8 cellular contexts compared by ENCODE assay signal in the genomic region with DNA sequence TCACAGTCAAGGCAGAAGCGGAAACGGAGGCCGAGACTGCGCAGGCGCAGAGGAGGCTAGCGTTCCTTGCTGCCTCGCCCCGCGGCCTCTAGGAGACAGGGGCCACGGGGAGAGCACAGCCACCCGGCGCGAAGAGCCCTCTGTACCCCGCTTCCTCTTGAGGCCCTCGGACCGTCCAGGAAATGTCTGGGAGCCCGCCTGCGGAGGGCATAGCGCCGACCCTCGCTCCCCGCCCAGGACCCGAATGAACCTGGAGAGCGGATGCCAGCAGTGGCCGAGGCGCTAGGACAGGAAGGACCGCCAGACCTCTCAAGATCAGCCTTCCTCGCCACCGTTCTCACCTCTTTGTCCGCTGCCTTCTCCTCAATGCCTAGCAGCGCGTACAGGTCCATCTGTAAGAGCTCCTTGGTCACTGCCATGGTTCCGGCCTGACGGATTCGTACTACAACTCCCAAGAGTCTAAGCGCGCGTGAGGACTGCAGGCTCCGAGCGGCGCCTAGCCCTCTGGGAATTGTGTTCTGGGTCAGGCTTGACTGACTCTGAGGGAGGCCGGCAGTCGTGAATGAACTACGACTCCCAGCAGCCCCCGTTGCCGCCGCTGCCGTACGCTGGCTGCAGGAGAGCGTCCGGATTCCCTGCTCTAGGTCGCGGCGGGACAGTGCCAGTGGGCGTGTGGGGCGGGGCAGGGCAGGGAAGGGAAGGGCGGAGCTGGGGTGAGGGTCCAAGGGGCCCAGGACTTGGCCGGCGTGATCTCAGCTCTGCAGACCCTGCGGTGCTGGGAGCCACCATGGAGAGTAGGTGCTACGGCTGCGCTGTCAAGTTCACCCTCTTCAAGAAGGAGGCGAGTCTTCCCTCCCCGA. TPM values are rescaled to one million over a fixed set of nuclear protein-coding genes. Genes with fewer than 3 reads are reported as not detected.
DNase-seq lines count a peak whose midpoint lies in the region; ATAC-seq and TF ChIP-seq lines count a peak whose summit lies in the region.

A gene with protein sequence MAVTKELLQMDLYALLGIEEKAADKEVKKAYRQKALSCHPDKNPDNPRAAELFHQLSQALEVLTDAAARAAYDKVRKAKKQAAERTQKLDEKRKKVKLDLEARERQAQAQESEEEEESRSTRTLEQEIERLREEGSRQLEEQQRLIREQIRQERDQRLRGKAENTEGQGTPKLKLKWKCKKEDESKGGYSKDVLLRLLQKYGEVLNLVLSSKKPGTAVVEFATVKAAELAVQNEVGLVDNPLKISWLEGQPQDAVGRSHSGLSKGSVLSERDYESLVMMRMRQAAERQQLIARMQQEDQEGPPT (minus strand): TSS at position 446 of the 860 bp plus-strand sequence. CDS start 27 bp downstream, at position 419.
A gene with protein sequence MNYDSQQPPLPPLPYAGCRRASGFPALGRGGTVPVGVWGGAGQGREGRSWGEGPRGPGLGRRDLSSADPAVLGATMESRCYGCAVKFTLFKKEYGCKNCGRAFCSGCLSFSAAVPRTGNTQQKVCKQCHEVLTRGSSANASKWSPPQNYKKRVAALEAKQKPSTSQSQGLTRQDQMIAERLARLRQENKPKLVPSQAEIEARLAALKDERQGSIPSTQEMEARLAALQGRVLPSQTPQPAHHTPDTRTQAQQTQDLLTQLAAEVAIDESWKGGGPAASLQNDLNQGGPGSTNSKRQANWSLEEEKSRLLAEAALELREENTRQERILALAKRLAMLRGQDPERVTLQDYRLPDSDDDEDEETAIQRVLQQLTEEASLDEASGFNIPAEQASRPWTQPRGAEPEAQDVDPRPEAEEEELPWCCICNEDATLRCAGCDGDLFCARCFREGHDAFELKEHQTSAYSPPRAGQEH (plus strand): TSS at position 62 of the 860 bp plus-strand sequence. CDS start 501 bp downstream, at position 563.

- peaks cover 6% of the 10 kb centered on the region for H3K36me3 Mint-ChIP-seq in T-helper 1 cell treated with Interleukin-12 subunit alpha and Interleukin-12 subunit beta and Interleukin-4 antibody, amounts not matched to agents 30 μg/mL and 1 μg/mL, for 36 hours (ENCODE audit: low read depth)
- H3K36me3 Mint-ChIP-seq in progenitor cell of endocrine pancreas (ENCODE audit: insufficient read depth): no peaks in the 10 kb centered on the region

- peak within 1 kb of the TSS; percentile 93 for H3K4me3 Mint-ChIP-seq in T-helper 1 cell treated with Interleukin-12 subunit alpha and Interleukin-12 subunit beta and Interleukin-4 antibody, amounts not matched to agents 30 μg/mL and 1 μg/mL, for 36 hours
- peak within 1 kb of the TSS; percentile 99 for H3K4me3 Mint-ChIP-seq in progenitor cell of endocrine pancreas (ENCODE audit: low read depth)

- no peaks in the 10 kb centered on the region for H3K27me3 Mint-ChIP-seq in T-helper 1 cell treated with Interleukin-12 subunit alpha and Interleukin-12 subunit beta and Interleukin-4 antibody, amounts not matched to agents 30 μg/mL and 1 μg/mL, for 36 hours (ENCODE audit: low read depth)
- no peaks in the 10 kb centered on the region for H3K27me3 Mint-ChIP-seq in progenitor cell of endocrine pancreas

- H3K27ac Mint-ChIP-seq in T-helper 1 cell treated with Interleukin-12 subunit alpha and Interleukin-12 subunit beta and Interleukin-4 antibody, amounts not matched to agents 30 μg/mL and 1 μg/mL, for 36 hours: peak within 1 kb of the TSS; percentile 97
- H3K27ac Mint-ChIP-seq in progenitor cell of endocrine pancreas: peak within 1 kb of the TSS; percentile 95

- in situ Hi-C loops in GM13977 (cut with MboI; ENCODE audit: low pct_unique_long_range_greater_than_20kb, low sequenced_read_pairs, unreplicated experiment): no loop called here

- no peaks in the 10 kb centered on the region for H3K9me3 Mint-ChIP-seq in T-helper 1 cell treated with Interleukin-12 subunit alpha and Interleukin-12 subunit beta and Interleukin-4 antibody, amounts not matched to agents 30 μg/mL and 1 μg/mL, for 36 hours
- H3K9me3 Mint-ChIP-seq in progenitor cell of endocrine pancreas (ENCODE audit: low read depth): no peaks in the 10 kb centered on the region

- peak; percentile 93 for ATAC-seq in HG02884 (IDR thresholded peaks at IDR 0.05; ENCODE audit: unreplicated experiment)
- ATAC-seq in left cardiac atrium: peak; percentile 100

- intact Hi-C loops in left cardiac atrium (cut with DNase I): no loop called here

- peak; percentile 89 for DNase-seq in GM13977 (ENCODE audit: low spot score)
- DNase-seq in NCI-H1694 (lab: John Stamatoyannopoulos, UW): peak; percentile 92
- peak; percentile 99 for DNase-seq in amniotic stem cell (lab: John Stamatoyannopoulos, UW)
- peak; percentile 99 for DNase-seq in left cardiac atrium
- DNase-seq in progenitor cell of endocrine pancreas (ENCODE audit: low spot score, unreplicated experiment): peak; percentile 86
- DNase-seq in ureter (ENCODE audit: low spot score): peak; percentile 96

- H3K4me1 Mint-ChIP-seq in T-helper 1 cell treated with Interleukin-12 subunit alpha and Interleukin-12 subunit beta and Interleukin-4 antibody, amounts not matched to agents 30 μg/mL and 1 μg/mL, for 36 hours (ENCODE audit: low read depth): peaks cover 15% of the 10 kb centered on the region
- H3K4me1 Mint-ChIP-seq in progenitor cell of endocrine pancreas (ENCODE audit: low read depth): peaks cover 11% of the 10 kb centered on the region

- TF ChIP-seq CTCF in GM13977 (IDR thresholded peaks at IDR 0.05; ENCODE audit: extremely low read depth, insufficient read depth, missing control alignments) (no peak), progenitor cell of endocrine pancreas (IDR thresholded peaks at IDR 0.05; ENCODE audit: unreplicated experiment) (peak; percentile 0)

RNA-seq across cellular contexts. Expression of the first gene that starts in this region (rescaled TPM):
- total RNA-seq in left cardiac atrium: 10 to 100 TPM; 18.8 to 19.2 TPM
- total RNA-seq in progenitor cell of endocrine pancreas: 41.0 and 43.1 TPM in 2 replicates
- total RNA-seq in ureter: 51.3 TPM

RNA-seq across cellular contexts. Expression of the second gene that starts in this region (rescaled TPM):
- total RNA-seq in left cardiac atrium (10 to 100 TPM; 12.7 to 26.8 TPM), progenitor cell of endocrine pancreas (25.2 and 28.1 TPM in 2 replicates), ureter (26.0 TPM)

Comparison
In these comparisons a context has a peak if more than half of its experiments do, and no peak if none do; other contexts are left out.
1. Peak in every context shown above with its lines: DNase-seq and ATAC-seq.